In the genomic region with DNA sequence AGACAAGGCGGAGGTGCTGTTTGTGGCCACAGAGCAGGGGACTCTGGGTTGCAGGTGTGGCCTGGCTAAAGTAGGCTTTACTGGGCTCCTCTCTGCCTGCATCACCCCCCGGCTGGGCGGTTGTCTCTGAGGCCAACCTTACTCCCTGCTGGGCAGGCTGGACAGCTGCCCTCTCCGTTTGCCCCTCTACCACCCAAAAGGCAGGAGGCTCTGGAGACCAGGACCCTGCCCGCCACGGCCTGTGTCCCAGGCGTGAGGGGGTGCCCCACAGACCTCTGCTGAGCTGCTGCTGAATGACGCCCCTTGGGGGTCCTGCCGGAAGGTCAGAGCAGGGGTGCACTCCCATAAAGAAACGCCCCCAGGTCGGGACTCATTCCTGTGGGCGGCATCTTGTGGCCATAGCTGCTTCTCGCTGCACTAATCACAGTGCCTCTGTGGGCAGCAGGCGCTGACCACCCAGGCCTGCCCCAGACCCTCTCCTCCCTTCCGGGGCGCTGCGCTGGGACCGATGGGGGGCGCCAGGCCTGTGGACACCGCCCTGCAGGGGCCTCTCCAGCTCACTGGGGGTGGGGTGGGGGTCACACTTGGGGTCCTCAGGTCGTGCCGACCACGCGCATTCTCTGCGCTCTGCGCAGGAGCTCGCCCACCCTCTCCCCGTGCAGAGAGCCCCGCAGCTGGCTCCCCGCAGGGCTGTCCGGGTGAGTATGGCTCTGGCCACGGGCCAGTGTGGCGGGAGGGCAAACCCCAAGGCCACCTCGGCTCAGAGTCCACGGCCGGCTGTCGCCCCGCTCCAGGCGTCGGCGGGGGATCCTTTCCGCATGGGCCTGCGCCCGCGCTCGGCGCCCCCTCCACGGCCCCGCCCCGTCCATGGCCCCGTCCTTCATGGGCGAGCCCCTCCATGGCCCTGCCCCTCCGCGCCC, we compare ENCODE assay signal across 8 cellular contexts. TPM values are rescaled to one million over a fixed set of nuclear protein-coding genes. Genes with fewer than 3 reads are reported as not detected.
DNase-seq lines count a peak whose midpoint lies in the region; ATAC-seq, FAIRE-seq and TF ChIP-seq lines count a peak whose summit lies in the region.

No MANE protein-coding gene starts in this region.

- H3K9me3 Mint-ChIP-seq in activated naive CD8-positive, alpha-beta T cell treated with anti-CD3 and anti-CD28 coated beads, Interleukin-2, amount 50 U/mL, for 24 hours, result no peaks in the 10 kb centered on the region

- H3K4me1 ChIP-seq in kidney (ENCODE audit: control insufficient read depth in 1 of 2, insufficient read depth in 1 of 2, low read depth in 1 of 2, low read length in 2 of 2) (peaks cover 6 to 15% of the 10 kb centered on the region in 2 donors), thymus (ENCODE audit: control insufficient read depth, insufficient read depth, low read length) (peaks cover 11% of the 10 kb centered on the region)

- TF ChIP-seq CTCF in 22Rv1 (IDR thresholded peaks at IDR 0.05) (peak; percentile 22; the same call in 1 of the 2 replicates), kidney (IDR thresholded peaks at IDR 0.05; ENCODE audit: borderline replicate concordance, extremely low read depth, insufficient read depth) (no peak)

- peaks cover 24% of the 10 kb centered on the region for H3K4me1 Mint-ChIP-seq in activated naive CD8-positive, alpha-beta T cell treated with anti-CD3 and anti-CD28 coated beads, Interleukin-2, amount 50 U/mL, for 24 hours

- H3K9me3 ChIP-seq in kidney (ENCODE audit: control insufficient read depth in 1 of 2, low read length in 2 of 2) (no peaks in the 10 kb centered on the region), thymus (ENCODE audit: control insufficient read depth) (no peaks in the 10 kb centered on the region)

- DNase-seq in activated naive CD8-positive, alpha-beta T cell treated with anti-CD3 and anti-CD28 coated beads, Interleukin-2, amount 50 U/mL, for 24 hours, result no peak
- DNase-seq in kidney (peak; percentile 82), NCI-H446 treated with DMSO at 0.1 percent for 48 hours (lab: John Stamatoyannopoulos, UW) (no peak)
- no peak for DNase-seq in stimulated activated CD4-positive, alpha-beta T cell treated with anti-CD3 and anti-CD28 coated beads, Interleukin-15, amount 100 ng/mL, for 24 hours

- peaks cover 2% of the 10 kb centered on the region for H3K36me3 Mint-ChIP-seq in activated naive CD8-positive, alpha-beta T cell treated with anti-CD3 and anti-CD28 coated beads, Interleukin-2, amount 50 U/mL, for 24 hours (ENCODE audit: low read depth)

- ATAC-seq in GM19023 (IDR thresholded peaks at IDR 0.05; ENCODE audit: unreplicated experiment) (peak; percentile 25), HG03342 (IDR thresholded peaks at IDR 0.05; ENCODE audit: unreplicated experiment) (peak; percentile 23)
- ATAC-seq in activated naive CD8-positive, alpha-beta T cell treated with anti-CD3 and anti-CD28 coated beads, Interleukin-2, amount 50 U/mL, for 24 hours, result peak; percentile 42

- no peaks in the 10 kb centered on the region for H3K27me3 ChIP-seq in thymus (ENCODE audit: control insufficient read depth, insufficient read depth)

- H3K36me3 ChIP-seq in kidney (ENCODE audit: control insufficient read depth in 1 of 2, insufficient read depth in 2 of 2, low read length in 2 of 2) (no peaks in the 10 kb centered on the region), thymus (ENCODE audit: control insufficient read depth, insufficient read depth) (no peaks in the 10 kb centered on the region)

- peak overlapping the region in 1 of 2 donors; percentile 26 for H3K9ac ChIP-seq in kidney (ENCODE audit: low read length in 2 of 2)

- 16% methylated on average over 54 of the region's 54 CpGs for WGBS in thymus

- H3K4me3 Mint-ChIP-seq in activated naive CD8-positive, alpha-beta T cell treated with anti-CD3 and anti-CD28 coated beads, Interleukin-2, amount 50 U/mL, for 24 hours, result no peak overlapping the region

- intact Hi-C loops in kidney (cut with DNase I), result no loop called here

- H3K27ac Mint-ChIP-seq in activated naive CD8-positive, alpha-beta T cell treated with anti-CD3 and anti-CD28 coated beads, Interleukin-2, amount 50 U/mL, for 24 hours, result no peak overlapping the region

- FAIRE-seq in kidney (lab: Jason Lieb, UNC), result no peak

- peak overlapping the region; percentile 64 to 69 for H3K4me3 ChIP-seq in kidney (ENCODE audit: low read length in 2 of 2)
- peak overlapping the region; percentile 85 for H3K4me3 ChIP-seq in thymus (ENCODE audit: low read length)

- H3K27me3 Mint-ChIP-seq in activated naive CD8-positive, alpha-beta T cell treated with anti-CD3 and anti-CD28 coated beads, Interleukin-2, amount 50 U/mL, for 24 hours, result no peaks in the 10 kb centered on the region

- peak overlapping the region; percentile 51 for H3K27ac ChIP-seq in 22Rv1
- H3K27ac ChIP-seq in kidney (ENCODE audit: low read depth in 2 of 2, low read length in 2 of 2), result no peak overlapping the region
- peak overlapping the region; percentile 74 for H3K27ac ChIP-seq in thymus (ENCODE audit: low read depth)

RNA-seq across cellular contexts. Expression of a gene that starts 0.9 kb away (rescaled TPM):
- not detected for total RNA-seq in kidney
- polyA plus RNA-seq in kidney (ENCODE audit: insufficient read depth, low read depth, low replicate concordance) (not detected), thymus (not detected)

RNA-seq across cellular contexts. Expression of a gene that starts 1.1 kb away (rescaled TPM):
- total RNA-seq in kidney, result 64.0 TPM
- polyA plus RNA-seq in kidney (ENCODE audit: insufficient read depth, low read depth, low replicate concordance) (7.2 TPM), thymus (17.9 TPM)

Comparison
In these comparisons a context has a peak if more than half of its experiments do, and no peak if none do; other contexts are left out.
1. H3K27ac ChIP-seq: peak in 22Rv1 (single experiment) and thymus (single experiment); none in kidney (0 of 2).
2. Peak in every context shown above with its lines, with median percentiles within 50 percentile points of each other: ATAC-seq.